ENCODE assay signal across 18 cellular contexts in the genomic region with DNA sequence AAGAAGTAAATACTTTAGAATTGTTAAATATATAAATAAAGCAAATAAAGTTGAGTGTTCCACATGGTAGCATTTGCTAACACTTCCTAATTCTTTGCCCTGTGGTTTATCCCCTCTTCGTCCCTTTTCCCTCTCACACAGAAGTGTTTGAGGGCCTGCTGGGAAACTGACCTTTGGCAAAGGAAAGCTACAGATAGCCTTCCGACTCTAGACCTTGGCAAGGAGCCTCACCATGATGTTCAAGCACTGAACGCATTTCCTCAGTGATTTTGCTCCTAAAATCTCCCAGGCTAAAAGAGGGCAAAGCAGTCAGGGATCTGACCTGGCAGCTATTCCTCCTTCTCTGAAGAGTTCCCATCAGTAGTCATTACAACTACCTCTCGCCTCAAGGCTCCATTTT. TPM values are rescaled to one million over a fixed set of nuclear protein-coding genes. Genes with fewer than 3 reads are reported as not detected.
DNase-seq lines count a peak whose midpoint lies in the region; ATAC-seq and TF ChIP-seq lines count a peak whose summit lies in the region.
"Had no signal": no experiment of that assay in that cellular context is flagged by ENCODE, and none has a peak within 500 bp of the region (broad histone marks: within the 10 kb centered on the region; RNA-seq: fewer than 3 reads in every experiment).

No MANE protein-coding gene starts in this region.

- peak in 1 of 2 donors; percentile 28 for DNase-seq in heart right ventricle
- DNase-seq in Right ventricle myocardium superior, result no peak
- no peak for DNase-seq in epithelial cell of prostate (ENCODE audit: low read depth, low spot score)
- DNase-seq in lower lobe of right lung, result no peak
- no peak for DNase-seq in transverse colon
- DNase-seq in hippocampal formation (lab: John Stamatoyannopoulos, UW), result no peak
- DNase-seq in PC-9, result no peak
- DNase-seq: AML-193; CD8-positive, alpha-beta T cell; DND-41; GDM1; NCI-H1436; NCI-H2029 treated with DMSO at 0.1 percent for 48 hours; NCI-H510A treated with DMSO at 0.1 percent for 48 hours had no signal

- no peaks in the 10 kb centered on the region for H3K9me2 ChIP-seq in PC-9 (ENCODE audit: insufficient read depth)

- TF ChIP-seq CTCF in heart right ventricle (IDR thresholded peaks at IDR 0.05) (no peak), lower lobe of right lung (IDR thresholded peaks at IDR 0.05) (no peak), transverse colon (IDR thresholded peaks at IDR 0.05) (no peak), PC-9 (conservative IDR thresholded peaks at IDR 0.05) (no peak)

- H3K79me2 ChIP-seq in PC-9 (ENCODE audit: low read depth), result no peaks in the 10 kb centered on the region

- WGBS in heart right ventricle, 2 donors, result 43% methylated on average over 4 of the region's 4 CpGs
- 75 to 89% methylated on average over 1 to 4 of the region's 4 CpGs for WGBS in transverse colon (ENCODE audit: low coverage in 1 of 2), 2 donors

- H3K27ac ChIP-seq in heart right ventricle (peak overlapping the region in 6 of 10 donors; percentile 1 to 37 (median 22)), epithelial cell of prostate (peak overlapping the region; percentile 73), lower lobe of right lung (peak overlapping the region; percentile 7), transverse colon (peak overlapping the region; percentile 67 to 84 (median 79)), PC-9 (no peak overlapping the region)

- CTCF ChIA-PET in PC-9 (lab: Charles Lee), result no interaction called here

- in situ Hi-C loops in transverse colon (cut with MboI; ENCODE audit: low pct_ligation_motif_present in 1 of 4, low pct_unique_long_range_greater_than_20kb in 1 of 4, low sequenced_read_pairs in 3 of 4), result no loop called here

- H3K4me1 ChIP-seq in heart right ventricle (peaks cover 3 to 33% (median 13%) of the 10 kb centered on the region in 9 donors), lower lobe of right lung (peaks cover 23% of the 10 kb centered on the region), transverse colon (peaks cover 0 to 15% (median 6%) of the 10 kb centered on the region in 4 donors), PC-9 (replicated peaks; ENCODE audit: insufficient read depth) (peaks cover 10% of the 10 kb centered on the region)

- TF ChIP-seq POLR2A in transverse colon (IDR thresholded peaks at IDR 0.05), result no peak

- intact Hi-C loops in heart right ventricle (cut with DNase I), result no loop called here
- intact Hi-C loops in Right ventricle myocardium superior (cut with DNase I), result no loop called here
- intact Hi-C loops in lower lobe of right lung (cut with DNase I), result no loop called here
- intact Hi-C loops in transverse colon (cut with DNase I; ENCODE audit: low total_unique reads), result no loop called here
- intact Hi-C loops in PC-9 (cut with micrococcal nuclease; ENCODE audit: unreplicated experiment), result loop anchor here (10.0 kb wide), 1 partner anchor 57 kb away; a partner anchor contains a TSS

- no peaks in the 10 kb centered on the region for H3F3A ChIP-seq in PC-9 (ENCODE audit: insufficient read depth, low read depth)

- no peak overlapping the region for H2AFZ ChIP-seq in PC-9
- H2AFZ ChIP-seq: GM23338 had no signal

- TF ChIP-seq EP300 in transverse colon (IDR thresholded peaks at IDR 0.05; ENCODE audit: low read depth), result no peak

- no peaks in the 10 kb centered on the region for H4K20me1 ChIP-seq in PC-9 (ENCODE audit: insufficient read depth)

- H3K9me3 ChIP-seq in heart right ventricle, result no peaks in the 10 kb centered on the region
- H3K9me3 ChIP-seq in lower lobe of right lung, result no peaks in the 10 kb centered on the region
- H3K9me3 ChIP-seq in transverse colon, result no peaks in the 10 kb centered on the region
- H3K9me3 ChIP-seq in PC-9 (ENCODE audit: insufficient read depth, low read depth), result no peaks in the 10 kb centered on the region

- POLR2A ChIA-PET in PC-9 (lab: Charles Lee; ENCODE audit: unreplicated experiment), result no interaction called here

- H3K4me3 ChIP-seq in heart right ventricle (no peak overlapping the region), lower lobe of right lung (no peak overlapping the region), transverse colon (no peak overlapping the region), PC-9 (no peak overlapping the region)
- H3K4me3 ChIP-seq: GM23338, K562 had no signal

- ATAC-seq in heart right ventricle, result peak in 6 of 8 donors; percentile 18 to 72 (median 40)
- ATAC-seq in Right ventricle myocardium superior (ENCODE audit: poor library complexity), result no peak
- no peak for ATAC-seq in lower lobe of right lung
- no peak for ATAC-seq in HG03045 (IDR thresholded peaks at IDR 0.05; ENCODE audit: unreplicated experiment)
- ATAC-seq: CD8-positive, alpha-beta T cell; GM23338; K562 had no signal

- H3K36me3 ChIP-seq in heart right ventricle (peaks cover 0 to 85% (median 24%) of the 10 kb centered on the region in 9 donors), lower lobe of right lung (peaks cover 66% of the 10 kb centered on the region), transverse colon (peaks cover 0 to 37% (median 17%) of the 10 kb centered on the region in 4 donors), PC-9 (ENCODE audit: low read depth) (no peaks in the 10 kb centered on the region)

- no peak overlapping the region for H3K4me2 ChIP-seq in PC-9
- H3K4me2 ChIP-seq: GM23338 had no signal

- no TSS peak for BruUV-seq in PC-9 (replicated peaks; lab: Mats Ljungman, UMichigan)

- H3K27me3 ChIP-seq in heart right ventricle, result no peaks in the 10 kb centered on the region
- no peaks in the 10 kb centered on the region for H3K27me3 ChIP-seq in lower lobe of right lung (ENCODE audit: low read depth)
- no peaks in the 10 kb centered on the region for H3K27me3 ChIP-seq in transverse colon
- no peaks in the 10 kb centered on the region for H3K27me3 ChIP-seq in PC-9 (ENCODE audit: insufficient read depth, low read depth)

RNA-seq across cellular contexts. Expression of a gene that starts 52.5 kb away (rescaled TPM):
- total RNA-seq in heart right ventricle (not detected), Right ventricle myocardium superior (not detected), lower lobe of right lung (not detected), transverse colon (not detected), PC-9 (2021) (0.20 TPM in 1 of 2 replicates, not detected in the other)
- polyA plus RNA-seq in heart right ventricle, result not detected
- total RNA-seq: CD8-positive, alpha-beta T cell; GM23338; K562; RPMI7951 had no signal
- polyA plus RNA-seq: K562 had no signal

Comparison
In these comparisons a context has a peak if more than half of its experiments do, and no peak if none do; other contexts are left out.
1. ATAC-seq: peak in heart right ventricle (6 of 8); none in Right ventricle myocardium superior (single experiment), lower lobe of right lung (0 of 2) and HG03045 (single experiment).